ENCODE assay signal across 19 cellular contexts in genomic region chr2:147482590-147483292, GRCh38.
"Had no signal": no experiment of that assay in that cellular context is flagged by ENCODE, and none has a peak within 500 bp of the region (broad histone marks: within the 10 kb centered on the region; RNA-seq: fewer than 3 reads in every experiment).

No MANE protein-coding gene starts in this region.

- H3K27ac ChIP-seq: left lung, neural progenitor cell, prostate gland, skin epidermis, vagina had no signal

- H3K4me3 Mint-ChIP-seq: activated CD8-positive, alpha-beta T cell treated with anti-CD3 and anti-CD28 coated beads for 36 hours; activated naive CD4-positive, alpha-beta T cell treated with anti-CD3 and anti-CD28 coated beads, Interleukin-2, amount 50 U/mL, for 24 hours; naive B cell; neural progenitor cell; stimulated activated naive CD8-positive, alpha-beta T cell treated with anti-CD3 and anti-CD28 coated beads, Interleukin-15, amount 100 ng/mL, for 72 hours; T-helper 1 cell treated with Interleukin-12 subunit alpha and Interleukin-12 subunit beta and Interleukin-4 antibody, amounts not matched to agents 30 μg/mL and 1 μg/mL, for 36 hours had no signal

- ATAC-seq: activated CD8-positive, alpha-beta T cell treated with anti-CD3 and anti-CD28 coated beads for 36 hours; left lung; right cardiac atrium; stimulated activated naive CD8-positive, alpha-beta T cell treated with anti-CD3 and anti-CD28 coated beads, Interleukin-15, amount 100 ng/mL, for 72 hours had no signal

- H3K27me3 Mint-ChIP-seq: activated CD8-positive, alpha-beta T cell treated with anti-CD3 and anti-CD28 coated beads for 36 hours; activated naive CD4-positive, alpha-beta T cell treated with anti-CD3 and anti-CD28 coated beads, Interleukin-2, amount 50 U/mL, for 24 hours; naive B cell; stimulated activated naive CD8-positive, alpha-beta T cell treated with anti-CD3 and anti-CD28 coated beads, Interleukin-15, amount 100 ng/mL, for 72 hours had no signal

- H3K4me1 Mint-ChIP-seq: activated naive CD4-positive, alpha-beta T cell treated with anti-CD3 and anti-CD28 coated beads, Interleukin-2, amount 50 U/mL, for 24 hours; naive B cell; stimulated activated naive CD8-positive, alpha-beta T cell treated with anti-CD3 and anti-CD28 coated beads, Interleukin-15, amount 100 ng/mL, for 72 hours had no signal

- H3K36me3 Mint-ChIP-seq: activated naive CD4-positive, alpha-beta T cell treated with anti-CD3 and anti-CD28 coated beads, Interleukin-2, amount 50 U/mL, for 24 hours; naive B cell; neural progenitor cell had no signal

- DNase-seq: activated CD8-positive, alpha-beta T cell treated with anti-CD3 and anti-CD28 coated beads for 36 hours; activated effector memory CD4-positive, alpha-beta T cell treated with Interleukin-2 at 50 U/mL for 16 hours; activated T-cell treated with anti-CD3 and anti-CD28 coated beads, Interleukin-2, amount 50 U/mL, for 1 hour; amniotic stem cell; effector CD4-positive, alpha-beta T cell; kidney; left lung; naive B cell; right cardiac atrium; stimulated activated CD4-positive, alpha-beta T cell treated with anti-CD3 and anti-CD28 coated beads, Interleukin-15, amount 100 ng/mL, for 24 hours; stimulated activated CD4-positive, alpha-beta T cell treated with anti-CD3 and anti-CD28 coated beads, Interleukin-2, amount 100 ng/mL, for 48 hours; stimulated activated naive CD8-positive, alpha-beta T cell treated with anti-CD3 and anti-CD28 coated beads, Interleukin-15, amount 100 ng/mL, for 72 hours; trophoblast cell had no signal

- H3K9me3 Mint-ChIP-seq: activated CD8-positive, alpha-beta T cell treated with anti-CD3 and anti-CD28 coated beads for 36 hours; activated naive CD4-positive, alpha-beta T cell treated with anti-CD3 and anti-CD28 coated beads, Interleukin-2, amount 50 U/mL, for 24 hours; naive B cell; neural progenitor cell; stimulated activated naive CD8-positive, alpha-beta T cell treated with anti-CD3 and anti-CD28 coated beads, Interleukin-15, amount 100 ng/mL, for 72 hours; T-helper 1 cell treated with Interleukin-12 subunit alpha and Interleukin-12 subunit beta and Interleukin-4 antibody, amounts not matched to agents 30 μg/mL and 1 μg/mL, for 36 hours had no signal

- H3K27ac Mint-ChIP-seq: activated CD8-positive, alpha-beta T cell treated with anti-CD3 and anti-CD28 coated beads for 36 hours; activated naive CD4-positive, alpha-beta T cell treated with anti-CD3 and anti-CD28 coated beads, Interleukin-2, amount 50 U/mL, for 24 hours; neural progenitor cell; stimulated activated naive CD8-positive, alpha-beta T cell treated with anti-CD3 and anti-CD28 coated beads, Interleukin-15, amount 100 ng/mL, for 72 hours; T-helper 1 cell treated with Interleukin-12 subunit alpha and Interleukin-12 subunit beta and Interleukin-4 antibody, amounts not matched to agents 30 μg/mL and 1 μg/mL, for 36 hours had no signal
